ENCODE assay signal across 8 cellular contexts in genomic region chr13:29543230-29544215, GRCh38. TPM values are rescaled to one million over a fixed set of nuclear protein-coding genes. Genes with fewer than 3 reads are reported as not detected.
A peak's percentile ranks its signal among the peaks of the same experiment; 100 is the strongest.
DNase-seq lines count a peak whose midpoint lies in the region; ATAC-seq and TF ChIP-seq lines count a peak whose summit lies in the region.

No MANE protein-coding gene starts in this region.

- H3K27ac ChIP-seq in body of pancreas, result no peak overlapping the region

- H3K27me3 Mint-ChIP-seq in activated T-cell treated with anti-CD3 and anti-CD28 coated beads, Interleukin-2, amount 50 U/mL, for 72 hours (ENCODE audit: low read depth), result no peaks in the 10 kb centered on the region

- H3K36me3 Mint-ChIP-seq in activated T-cell treated with anti-CD3 and anti-CD28 coated beads, Interleukin-2, amount 50 U/mL, for 72 hours (ENCODE audit: insufficient read depth in 2 of 2), result peaks cover 6 to 16% of the 10 kb centered on the region in 2 donors

- TF ChIP-seq CTCF in GM12865 (IDR thresholded peaks at IDR 0.05; ENCODE audit: insufficient read depth, low read depth, low read length, missing control alignments) (peak; percentile 42), retinal pigment epithelial cell (conservative IDR thresholded peaks at IDR 0.05; ENCODE audit: low read depth, low read length) (peak; percentile 58), body of pancreas (IDR thresholded peaks at IDR 0.05) (peak in 1 of 7 experiments; percentile 16)

- H3K4me3 ChIP-seq in GM12865 (ENCODE audit: low read depth, low read length), result no peak overlapping the region
- no peak overlapping the region for H3K4me3 ChIP-seq in retinal pigment epithelial cell (ENCODE audit: low read length)
- H3K4me3 ChIP-seq in body of pancreas, result no peak overlapping the region

- WGBS in body of pancreas, 2 donors, result 86 to 90% methylated on average over 16 of the region's 16 CpGs

- no peaks in the 10 kb centered on the region for H3K9me3 Mint-ChIP-seq in activated T-cell treated with anti-CD3 and anti-CD28 coated beads, Interleukin-2, amount 50 U/mL, for 72 hours

- H3K9me3 ChIP-seq in body of pancreas, result no peaks in the 10 kb centered on the region

- no peaks in the 10 kb centered on the region for H3K36me3 ChIP-seq in body of pancreas (replicated peaks in 1 of 2; ENCODE audit: insufficient read depth in 1 of 2, low read depth in 2 of 2)

- peaks cover 60% of the 10 kb centered on the region for H3K4me1 Mint-ChIP-seq in activated T-cell treated with anti-CD3 and anti-CD28 coated beads, Interleukin-2, amount 50 U/mL, for 72 hours (ENCODE audit: low read depth)

- no peaks in the 10 kb centered on the region for H3K27me3 ChIP-seq in body of pancreas

- DNase-seq in GM12865 (ENCODE audit: low read depth) (peak; percentile 91), retinal pigment epithelial cell (ENCODE audit: low read depth) (peak; percentile 75), body of pancreas (no peak), OCI-M1 (lab: John Stamatoyannopoulos, UW) (no peak), NCI-H2227 treated with DMSO at 0.1 percent for 48 hours (lab: John Stamatoyannopoulos, UW) (no peak)
- DNase-seq in activated T-cell treated with anti-CD3 and anti-CD28 coated beads, Interleukin-2, amount 50 U/mL, for 72 hours, result peak; percentile 67 to 71

- H3K27ac Mint-ChIP-seq in activated T-cell treated with anti-CD3 and anti-CD28 coated beads, Interleukin-2, amount 50 U/mL, for 72 hours, result peak overlapping the region; percentile 77

- TF ChIP-seq POLR2A in body of pancreas (IDR thresholded peaks at IDR 0.05), result no peak

- intact Hi-C loops in body of pancreas (cut with DNase I), result no loop called here

- peaks cover 25% of the 10 kb centered on the region for H3K4me1 ChIP-seq in body of pancreas

- peak; percentile 95 for ATAC-seq in GM21447 (IDR thresholded peaks at IDR 0.05; ENCODE audit: unreplicated experiment)
- peak; percentile 97 for ATAC-seq in HG03558 (IDR thresholded peaks at IDR 0.05; ENCODE audit: extremely low read depth, unreplicated experiment)
- ATAC-seq in activated T-cell treated with anti-CD3 and anti-CD28 coated beads, Interleukin-2, amount 50 U/mL, for 72 hours (replicated peaks in 1 of 2), result peak; percentile 97 to 98
- no peak for ATAC-seq in body of pancreas

- peak overlapping the region; percentile 56 to 71 for H3K4me3 Mint-ChIP-seq in activated T-cell treated with anti-CD3 and anti-CD28 coated beads, Interleukin-2, amount 50 U/mL, for 72 hours

RNA-seq across cellular contexts. Expression of gene SLC7A1, which starts 52.0 kb away (rescaled TPM):
- total RNA-seq in activated T-cell treated with anti-CD3 and anti-CD28 coated beads, Interleukin-2, amount 50 U/mL, for 72 hours, result 100 to 1,000 TPM; 191 to 193 TPM
- total RNA-seq in body of pancreas, result 10 to 100 TPM; 15.3 to 30.3 TPM

Comparison
In these comparisons a context has a peak if more than half of its experiments do, and no peak if none do; other contexts are left out.
1. DNase-seq: peak in GM12865 (single experiment), activated T-cell treated with anti-CD3 and anti-CD28 coated beads, Interleukin-2, amount 50 U/mL, for 72 hours (2 of 2) and retinal pigment epithelial cell (single experiment); none in body of pancreas (0 of 4), OCI-M1 (single experiment) and NCI-H2227 treated with DMSO at 0.1 percent for 48 hours (single experiment).
2. RNA of gene SLC7A1, which starts 52.0 kb away (total RNA-seq): 191 to 193 TPM in activated T-cell treated with anti-CD3 and anti-CD28 coated beads, Interleukin-2, amount 50 U/mL, for 72 hours; 15.3 to 30.3 TPM in body of pancreas; every median in the first group is over 4 times any median in the second.